In genomic region chr20:37379967-37380828, GRCh38 we compare ENCODE assay signal across 1 cellular context.
TF ChIP-seq lines count a peak whose summit lies in the region.

No MANE protein-coding gene starts in this region.

TF ChIP-seq in HepG2, 621 proteins besides CTCF, POLR2A, EP300 and RAD21 (continued from another document and continues in another):
- TF ChIP-seq ATF6 (CRISPR knock-in tag; conservative IDR thresholded peaks at IDR 0.05) (no peak), ESRRA (CRISPR knock-in tag; IDR thresholded peaks at IDR 0.05; ENCODE audit: low read depth) (peak; percentile 60; the same call in 1 of the 2 replicates), MEIS2 (CRISPR knock-in tag; IDR thresholded peaks at IDR 0.05) (0 out of 2 replicates have a peak, but pooled peaks have one; percentile 57), ZNF549 (CRISPR knock-in tag; IDR thresholded peaks at IDR 0.05) (no peak), XRCC5 (optimal IDR thresholded peaks at IDR 0.05; ENCODE audit: low read length) (peak; percentile 50), TCF7L2 (IDR thresholded peaks at IDR 0.05; ENCODE audit: low read depth, low read length) (no peak), TEAD3 (CRISPR knock-in tag; optimal IDR thresholded peaks at IDR 0.05; ENCODE audit: borderline replicate concordance) (peak; percentile 88), RFX1 (IDR thresholded peaks at IDR 0.05) (no peak), TBP (CRISPR knock-in tag; IDR thresholded peaks at IDR 0.05) (no peak), SPEN (CRISPR knock-in tag; IDR thresholded peaks at IDR 0.05; ENCODE audit: low read depth) (no peak), ZNF337 (CRISPR knock-in tag; IDR thresholded peaks at IDR 0.05; ENCODE audit: borderline replicate concordance, low read depth) (no peak), FOXO1 (CRISPR knock-in tag; IDR thresholded peaks at IDR 0.05) (peak; percentile 50; the same call in 1 of the 2 replicates), ZNF597 (CRISPR knock-in tag; IDR thresholded peaks at IDR 0.05) (no peak), HHEX (CRISPR knock-in tag; IDR thresholded peaks at IDR 0.05) (no peak), NFAT5 (CRISPR knock-in tag; IDR thresholded peaks at IDR 0.05) (no peak), HMGXB3 (CRISPR knock-in tag; IDR thresholded peaks at IDR 0.05; ENCODE audit: borderline replicate concordance) (no peak), ZNF343 (CRISPR knock-in tag; IDR thresholded peaks at IDR 0.05) (no peak), RERE (CRISPR knock-in tag; IDR thresholded peaks at IDR 0.05; ENCODE audit: low read depth) (peak; percentile 49), HOXA5 (CRISPR knock-in tag; IDR thresholded peaks at IDR 0.05) (no peak), ZSCAN9 (CRISPR knock-in tag; IDR thresholded peaks at IDR 0.05; ENCODE audit: borderline replicate concordance) (peak; percentile 60; the same call in 1 of the 2 replicates), ZNF558 (CRISPR knock-in tag; IDR thresholded peaks at IDR 0.05; ENCODE audit: borderline replicate concordance) (no peak), U2AF1 (optimal IDR thresholded peaks at IDR 0.05; ENCODE audit: low read depth, low read length) (peak; percentile 91), ZKSCAN1 (IDR thresholded peaks at IDR 0.05; ENCODE audit: low read length) (peak; percentile 90), ZNF761 (CRISPR knock-in tag; conservative IDR thresholded peaks at IDR 0.05) (no peak), ZNF839 (CRISPR knock-in tag; IDR thresholded peaks at IDR 0.05; ENCODE audit: borderline replicate concordance) (no peak), ZFX (CRISPR knock-in tag; IDR thresholded peaks at IDR 0.05; ENCODE audit: low read depth) (no peak), STAG1 (CRISPR knock-in tag; IDR thresholded peaks at IDR 0.05) (peak; percentile 14; the same call in 1 of the 2 replicates), REPIN1 (CRISPR knock-in tag; IDR thresholded peaks at IDR 0.05; ENCODE audit: borderline replicate concordance, low read depth) (peak; percentile 85; the same call in 1 of the 2 replicates), NAIF1 (CRISPR knock-in tag; IDR thresholded peaks at IDR 0.05; ENCODE audit: borderline replicate concordance) (no peak), ZNF552 (CRISPR knock-in tag; IDR thresholded peaks at IDR 0.05; ENCODE audit: borderline replicate concordance) (no peak), HNRNPH1 (optimal IDR thresholded peaks at IDR 0.05; ENCODE audit: low read depth, low read length) (no peak), AHDC1 (CRISPR knock-in tag; IDR thresholded peaks at IDR 0.05; ENCODE audit: borderline replicate concordance) (peak; percentile 83; the same call in 1 of the 2 replicates)
